Comparison of ENCODE assay signal across 17 cellular contexts in genomic region chr6:105526198-105526872, GRCh38.
DNase-seq lines count a peak whose midpoint lies in the region; ATAC-seq, FAIRE-seq and TF ChIP-seq lines count a peak whose summit lies in the region.
"Had no signal": no experiment of that assay in that cellular context is flagged by ENCODE, and none has a peak within 500 bp of the region (broad histone marks: within the 10 kb centered on the region; RNA-seq: fewer than 3 reads in every experiment).

No MANE protein-coding gene starts in this region.

- BruUV-seq in mammary epithelial cell (replicated peaks; lab: Mats Ljungman, UMichigan) = TSS peak; percentile 77

- no peaks in the 10 kb centered on the region for H3K36me3 ChIP-seq in mammary epithelial cell (ENCODE audit: insufficient read depth, low read length)
- no peaks in the 10 kb centered on the region for H3K36me3 ChIP-seq in HAP-1 (replicated peaks)

- intact Hi-C loops in mammary epithelial cell (cut with micrococcal nuclease) = loop anchor here (1.0 kb wide), 1 partner anchor 74 kb away; no protein-coding TSS in a partner anchor

- H3K4me2 ChIP-seq in A549 (no peak overlapping the region), mammary epithelial cell (ENCODE audit: insufficient read depth, low read depth, low read length) (no peak overlapping the region)

- dilution Hi-C loops in mammary epithelial cell (cut with HindIII; ENCODE audit: low sequenced_read_pairs) = no loop called here

- DNase-seq in A549 (ENCODE audit: low read depth in 1 of 2, low spot score in 1 of 2) (no peak), GM12892 (ENCODE audit: insufficient read length) (no peak), mammary epithelial cell (peak; percentile 42), foreskin keratinocyte (no peak), HAP-1 (ENCODE audit: low spot score in 2 of 2) (no peak), NCI-H146 (lab: John Stamatoyannopoulos, UW) (no peak), T-cell (no peak)
- DNase-seq: CD8-positive, alpha-beta T cell; COR-L47; DMS153; DMS79 treated with DMSO at 0.1 percent for 48 hours; EL; GDM1 had no signal

- POLR2A ChIA-PET in A549 (lab: Yijun Ruan, JAX) (no interaction called here), T-cell (lab: Charles Lee) (no interaction called here)

- H3K36me3 Mint-ChIP-seq in T-cell = no peaks in the 10 kb centered on the region
- H3K36me3 Mint-ChIP-seq: CD14-positive monocyte; CD8-positive, alpha-beta T cell had no signal

- H3K27me3 Mint-ChIP-seq in T-cell = no peaks in the 10 kb centered on the region

- H4K20me1 ChIP-seq in mammary epithelial cell (ENCODE audit: insufficient read depth, low read length) = no peaks in the 10 kb centered on the region

- no peak overlapping the region for H3K4me3 Mint-ChIP-seq in T-cell
- H3K4me3 Mint-ChIP-seq: CD14-positive monocyte; CD8-positive, alpha-beta T cell had no signal

- H3K27me3 ChIP-seq in mammary epithelial cell (ENCODE audit: insufficient read depth, low read length) (no peaks in the 10 kb centered on the region), foreskin keratinocyte (no peaks in the 10 kb centered on the region), HAP-1 (ENCODE audit: low read depth) (no peaks in the 10 kb centered on the region)

- CTCF ChIA-PET in A549 (lab: Yijun Ruan, JAX) = interaction anchor here (0.7 to 1.0 kb wide), 2 partner anchors 42 to 82 kb away, joined by 3 read pairs; no protein-coding TSS in a partner anchor
- CTCF ChIA-PET in mammary epithelial cell (lab: Charles Lee; ENCODE audit: low non-redundant PET) = no interaction called here
- CTCF ChIA-PET in T-cell (lab: Charles Lee) = no interaction called here

- peaks cover 12% of the 10 kb centered on the region for H3K4me1 ChIP-seq in A549
- peaks cover 9% of the 10 kb centered on the region for H3K4me1 ChIP-seq in mammary epithelial cell (ENCODE audit: insufficient read depth, low read length)
- peaks cover 6% of the 10 kb centered on the region for H3K4me1 ChIP-seq in foreskin keratinocyte
- H3K4me1 ChIP-seq in HAP-1 = no peaks in the 10 kb centered on the region

- ATAC-seq in A549 (no peak), foreskin keratinocyte (peak; percentile 15), T-cell (replicated peaks in 1 of 4) (no peak)
- ATAC-seq: CD8-positive, alpha-beta T cell had no signal

- WGBS in A549 (ENCODE audit: missing lambda C conversion rate) = 69% methylated on average over 2 of the region's 2 CpGs
- WGBS in mammary epithelial cell (ENCODE audit: low coverage, missing lambda C conversion rate) = 75% methylated on average over 2 of the region's 2 CpGs

- H3K79me2 ChIP-seq in mammary epithelial cell (ENCODE audit: insufficient read depth, low read length) = no peaks in the 10 kb centered on the region

- H3K27ac ChIP-seq in A549 = peak overlapping the region; percentile 31 to 57; a peak in 3 of 6 replicates
- no peak overlapping the region for H3K27ac ChIP-seq in mammary epithelial cell (ENCODE audit: insufficient read depth, low read depth, low read length)
- H3K27ac ChIP-seq in foreskin keratinocyte = no peak overlapping the region

- H3K9me3 Mint-ChIP-seq in T-cell = no peaks in the 10 kb centered on the region
- H3K9me3 Mint-ChIP-seq: CD8-positive, alpha-beta T cell had no signal

- H3K4me3 ChIP-seq in A549 (no peak overlapping the region), mammary epithelial cell (replicated peaks in 1 of 3; ENCODE audit: insufficient read depth in 1 of 3, low read depth in 2 of 3, low read length in 3 of 3) (no peak overlapping the region), HAP-1 (no peak overlapping the region)

- no peak for TF ChIP-seq POLR2A in A549 (IDR thresholded peaks at IDR 0.05; ENCODE audit: low read length)
- no peak for TF ChIP-seq POLR2A in GM12892 (IDR thresholded peaks at IDR 0.05; ENCODE audit: low read depth, low read length)

- in situ Hi-C loops in mammary epithelial cell (cut with MboI; ENCODE audit: low sequenced_read_pairs in 2 of 2) (no loop called here), HAP-1 (cut with MboI; ENCODE audit: low sequenced_read_pairs) (no loop called here)

- no peaks in the 10 kb centered on the region for H3K4me1 Mint-ChIP-seq in T-cell
- H3K4me1 Mint-ChIP-seq: CD14-positive monocyte had no signal

- TF ChIP-seq EP300 in A549 (IDR thresholded peaks at IDR 0.05) = no peak

- H2AFZ ChIP-seq in mammary epithelial cell (ENCODE audit: low read depth, low read length) = no peak overlapping the region

- H3K9me3 ChIP-seq in A549 = peaks cover 7% of the 10 kb centered on the region; the same call in 1 of the 3 replicates
- no peaks in the 10 kb centered on the region for H3K9me3 ChIP-seq in mammary epithelial cell (replicated peaks; ENCODE audit: insufficient read depth, low read length)
- no peaks in the 10 kb centered on the region for H3K9me3 ChIP-seq in HAP-1

- TF ChIP-seq CTCF in A549 (IDR thresholded peaks at IDR 0.05) = no peak
- no peak for TF ChIP-seq CTCF in mammary epithelial cell (conservative IDR thresholded peaks at IDR 0.05 in 1 of 2, IDR thresholded peaks at IDR 0.05 in 1 of 2; ENCODE audit: extremely low read depth in 1 of 2, insufficient read depth in 1 of 2, low read depth in 1 of 2, low read length in 2 of 2)
- no peak for TF ChIP-seq CTCF in foreskin keratinocyte (conservative IDR thresholded peaks at IDR 0.05)

- H3K27ac Mint-ChIP-seq in T-cell = no peak overlapping the region
- H3K27ac Mint-ChIP-seq: CD14-positive monocyte; CD8-positive, alpha-beta T cell had no signal

- no peak for TF ChIP-seq RAD21 in A549 (conservative IDR thresholded peaks at IDR 0.05 in 1 of 2, IDR thresholded peaks at IDR 0.05 in 1 of 2)

- no peak for FAIRE-seq in A549 (lab: Jason Lieb, UNC)
- FAIRE-seq in GM12892 (lab: Jason Lieb, UNC) = peak; percentile 53
- FAIRE-seq: A204.1, D721Med, H54 had no signal

- H3K9ac ChIP-seq in mammary epithelial cell (ENCODE audit: insufficient read depth, low read length) = no peak overlapping the region

TF ChIP-seq in A549, 52 proteins besides CTCF, POLR2A, EP300 and RAD21:
- TF ChIP-seq KDM5A (IDR thresholded peaks at IDR 0.05) = no peak
- no peak for TF ChIP-seq ZSCAN20 (CRISPR knock-in tag; IDR thresholded peaks at IDR 0.05)
- TF ChIP-seq HEYL (CRISPR knock-in tag; IDR thresholded peaks at IDR 0.05) = no peak
- no peak for TF ChIP-seq MAZ (IDR thresholded peaks at IDR 0.05; ENCODE audit: borderline replicate concordance, low read depth, low read length)

Comparison
In these comparisons a context has a peak if more than half of its experiments do, and no peak if none do; other contexts are left out.
1. H3K27ac ChIP-seq: peak in A549 (2 of 2); none in mammary epithelial cell (single experiment) and foreskin keratinocyte (single experiment).